In genomic region chrX:110180928-110181310, GRCh38 we compare ENCODE assay signal across 10 cellular contexts.
A peak's percentile ranks its signal among the peaks of the same experiment; 100 is the strongest.
DNase-seq lines count a peak whose midpoint lies in the region; ATAC-seq and TF ChIP-seq lines count a peak whose summit lies in the region.
"Had no signal": no experiment of that assay in that cellular context is flagged by ENCODE, and none has a peak within 500 bp of the region (broad histone marks: within the 10 kb centered on the region; RNA-seq: fewer than 3 reads in every experiment).

No MANE protein-coding gene starts in this region.

- H3K9me3 ChIP-seq in smooth muscle cell (replicated peaks; ENCODE audit: low read depth), result no peaks in the 10 kb centered on the region

- peak overlapping the region; percentile 16 for H3K9ac ChIP-seq in smooth muscle cell (ENCODE audit: low read depth)

- H3K79me2 ChIP-seq in smooth muscle cell (ENCODE audit: low read depth), result no peaks in the 10 kb centered on the region

- intact Hi-C loops in activated T-helper 2 cell treated with anti-CD3 and anti-CD28 coated beads, Interferon-gamma antibody, Interleukin-2, Interleukin-4, amounts not matched to agents 10 μg/mL and 5 μg/mL and 100 μg/mL, durations not matched to agents 14 hours and 24 hours and 36 hours (cut with micrococcal nuclease), result no loop called here

- no peak overlapping the region for H3K4me3 Mint-ChIP-seq in activated T-helper 2 cell treated with anti-CD3 and anti-CD28 coated beads, Interferon-gamma antibody, Interleukin-2, Interleukin-4, amounts not matched to agents 10 μg/mL and 5 μg/mL and 100 μg/mL, durations not matched to agents 14 hours and 24 hours and 36 hours (ENCODE audit: low read depth)
- H3K4me3 Mint-ChIP-seq: activated T-helper 1 cell treated with anti-CD3 and anti-CD28 coated beads, Interleukin-12 subunit alpha, Interleukin-12 subunit beta, Interleukin-2, Interleukin-4 antibody, amounts not matched to agents 30 ng/mL and 10 ng/mL and 1 ng/mL, durations not matched to agents 14 hours and 24 hours and 36 hours had no signal

- peak overlapping the region; percentile 88 for H3K27ac ChIP-seq in smooth muscle cell (ENCODE audit: low read depth)

- WGBS in smooth muscle cell (ENCODE audit: low lambda C conversion rate), result 39% methylated on average over 6 of the region's 6 CpGs

- peaks cover 6% of the 10 kb centered on the region for H3F3A ChIP-seq in smooth muscle cell (ENCODE audit: low read depth)

- no peaks in the 10 kb centered on the region for H3K36me3 ChIP-seq in smooth muscle cell (ENCODE audit: low read depth)

- no peaks in the 10 kb centered on the region for H3K27me3 Mint-ChIP-seq in activated T-helper 2 cell treated with anti-CD3 and anti-CD28 coated beads, Interferon-gamma antibody, Interleukin-2, Interleukin-4, amounts not matched to agents 10 μg/mL and 5 μg/mL and 100 μg/mL, durations not matched to agents 14 hours and 24 hours and 36 hours (ENCODE audit: low read depth)

- ATAC-seq in GM19025 (IDR thresholded peaks at IDR 0.05; ENCODE audit: low read depth, unreplicated experiment) (peak; percentile 68), HG02970 (IDR thresholded peaks at IDR 0.05; ENCODE audit: low FRiP score, unreplicated experiment) (peak; percentile 45)

- peaks cover 21% of the 10 kb centered on the region for H3K36me3 Mint-ChIP-seq in activated T-helper 2 cell treated with anti-CD3 and anti-CD28 coated beads, Interferon-gamma antibody, Interleukin-2, Interleukin-4, amounts not matched to agents 10 μg/mL and 5 μg/mL and 100 μg/mL, durations not matched to agents 14 hours and 24 hours and 36 hours (ENCODE audit: low read depth)

- H3K4me3 ChIP-seq in smooth muscle cell, result no peak overlapping the region

- peaks cover 16% of the 10 kb centered on the region for H3K4me1 Mint-ChIP-seq in activated T-helper 2 cell treated with anti-CD3 and anti-CD28 coated beads, Interferon-gamma antibody, Interleukin-2, Interleukin-4, amounts not matched to agents 10 μg/mL and 5 μg/mL and 100 μg/mL, durations not matched to agents 14 hours and 24 hours and 36 hours (ENCODE audit: low read depth)

- DNase-seq in T1000 (lab: John Stamatoyannopoulos, UW) (peak; percentile 8), smooth muscle cell (lab: John Stamatoyannopoulos, UW; ENCODE audit: unreplicated experiment) (no peak), NCI-H446 treated with DMSO at 0.1 percent for 48 hours (lab: John Stamatoyannopoulos, UW) (no peak), NCI-H187 (lab: John Stamatoyannopoulos, UW) (no peak)
- no peak for DNase-seq in activated T-helper 2 cell treated with anti-CD3 and anti-CD28 coated beads, Interferon-gamma antibody, Interleukin-2, Interleukin-4, amounts not matched to agents 10 μg/mL and 5 μg/mL and 100 μg/mL, durations not matched to agents 14 hours and 24 hours and 36 hours (ENCODE audit: low spot score)
- DNase-seq in activated CD8-positive, alpha-beta memory T cell treated with anti-CD3 and anti-CD28 coated beads for 24 hours, result no peak
- DNase-seq: NK-92 treated with Interleukin-12 subunit alpha and Interleukin-12 subunit beta, amount 100 ng/mL, for 24 hours had no signal

- H3K27me3 ChIP-seq in smooth muscle cell (ENCODE audit: low read depth), result no peaks in the 10 kb centered on the region

- no peak overlapping the region for H3K27ac Mint-ChIP-seq in activated T-helper 2 cell treated with anti-CD3 and anti-CD28 coated beads, Interferon-gamma antibody, Interleukin-2, Interleukin-4, amounts not matched to agents 10 μg/mL and 5 μg/mL and 100 μg/mL, durations not matched to agents 14 hours and 24 hours and 36 hours
- H3K27ac Mint-ChIP-seq: activated T-helper 1 cell treated with anti-CD3 and anti-CD28 coated beads, Interleukin-12 subunit alpha, Interleukin-12 subunit beta, Interleukin-2, Interleukin-4 antibody, amounts not matched to agents 30 ng/mL and 10 ng/mL and 1 ng/mL, durations not matched to agents 14 hours and 24 hours and 36 hours had no signal

- TF ChIP-seq CTCF in smooth muscle cell (IDR thresholded peaks at IDR 0.05; ENCODE audit: borderline replicate concordance, insufficient read depth, poor library complexity, severe bottlenecking), result no peak

- H4K20me1 ChIP-seq in smooth muscle cell (ENCODE audit: low read depth), result no peaks in the 10 kb centered on the region

- H3K9me3 Mint-ChIP-seq in activated T-helper 2 cell treated with anti-CD3 and anti-CD28 coated beads, Interferon-gamma antibody, Interleukin-2, Interleukin-4, amounts not matched to agents 10 μg/mL and 5 μg/mL and 100 μg/mL, durations not matched to agents 14 hours and 24 hours and 36 hours, result no peaks in the 10 kb centered on the region

- no peaks in the 10 kb centered on the region for H3K4me1 ChIP-seq in smooth muscle cell (ENCODE audit: low read depth)

- no peak overlapping the region for H2AFZ ChIP-seq in smooth muscle cell (ENCODE audit: low read depth)

- peak overlapping the region; percentile 57 for H3K4me2 ChIP-seq in smooth muscle cell
